ENCODE assay signal across 1 cellular context in the genomic region with DNA sequence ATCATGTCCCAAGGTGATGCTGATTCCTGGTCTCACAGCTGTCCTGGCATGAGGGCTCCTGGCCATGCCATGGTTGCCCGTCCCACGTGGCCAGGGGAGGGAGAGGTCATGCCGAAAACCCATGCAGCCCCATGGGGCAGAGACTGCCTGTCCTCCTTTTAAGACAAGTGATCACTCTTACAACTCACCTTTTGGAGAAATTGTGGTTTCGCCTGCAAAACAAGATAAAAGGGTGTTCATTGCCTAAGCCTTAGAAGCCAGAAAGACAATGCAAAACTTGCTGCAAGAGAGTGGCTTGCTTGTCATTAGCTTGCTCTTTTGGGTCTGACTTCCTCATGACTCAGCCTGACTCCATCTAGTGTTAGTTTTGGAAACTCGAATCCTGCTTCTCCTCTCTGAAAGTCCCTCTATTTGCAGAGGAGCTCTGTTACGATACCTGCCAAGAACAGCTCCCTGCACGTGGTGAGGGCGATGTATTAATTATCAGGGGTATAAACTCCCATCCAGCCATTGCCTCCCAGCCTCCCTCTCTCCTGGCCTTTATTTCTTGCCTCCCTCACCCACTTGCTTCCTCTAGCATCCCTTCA.
TF ChIP-seq lines count a peak whose summit lies in the region.

No MANE protein-coding gene starts in this region.

TF ChIP-seq in K562, 482 proteins besides CTCF, POLR2A, EP300 and RAD21 (continued from another document and continues in another):
- TF ChIP-seq, protein P1, sequence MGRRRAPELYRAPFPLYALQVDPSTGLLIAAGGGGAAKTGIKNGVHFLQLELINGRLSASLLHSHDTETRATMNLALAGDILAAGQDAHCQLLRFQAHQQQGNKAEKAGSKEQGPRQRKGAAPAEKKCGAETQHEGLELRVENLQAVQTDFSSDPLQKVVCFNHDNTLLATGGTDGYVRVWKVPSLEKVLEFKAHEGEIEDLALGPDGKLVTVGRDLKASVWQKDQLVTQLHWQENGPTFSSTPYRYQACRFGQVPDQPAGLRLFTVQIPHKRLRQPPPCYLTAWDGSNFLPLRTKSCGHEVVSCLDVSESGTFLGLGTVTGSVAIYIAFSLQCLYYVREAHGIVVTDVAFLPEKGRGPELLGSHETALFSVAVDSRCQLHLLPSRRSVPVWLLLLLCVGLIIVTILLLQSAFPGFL (CRISPR knock-in tag; IDR thresholded peaks at IDR 0.05): no peak
- TF ChIP-seq ZFX (CRISPR knock-in tag; IDR thresholded peaks at IDR 0.05) (no peak), ARHGAP35 (IDR thresholded peaks at IDR 0.05; ENCODE audit: partially characterized antibody) (no peak), MAFG (tag; conservative IDR thresholded peaks at IDR 0.05) (peak; percentile 57), ZNF766 (CRISPR knock-in tag; conservative IDR thresholded peaks at IDR 0.05) (0 out of 2 replicates have a peak, but pooled peaks have one; percentile 32), JUN (IDR thresholded peaks at IDR 0.05; ENCODE audit: borderline replicate concordance, low read depth, low read length) (peak; percentile 57; the same call in 1 of the 2 replicates), JUN (CRISPR knock-in tag; IDR thresholded peaks at IDR 0.05; ENCODE audit: borderline replicate concordance) (no peak), CHD2 (IDR thresholded peaks at IDR 0.05; ENCODE audit: low read depth, low read length) (0 out of 2 replicates have a peak, but pooled peaks have one; percentile 36), CREB1 (IDR thresholded peaks at IDR 0.05) (0 out of 2 replicates have a peak, but pooled peaks have one; percentile 26), CREB1 (CRISPR knock-in tag; IDR thresholded peaks at IDR 0.05) (peak; percentile 20; the same call in 1 of the 2 replicates), RBM34 (IDR thresholded peaks at IDR 0.05; ENCODE audit: borderline replicate concordance, insufficient read depth, low read length) (no peak), ERF (CRISPR knock-in tag; IDR thresholded peaks at IDR 0.05) (no peak), GABPB1 (CRISPR knock-in tag; IDR thresholded peaks at IDR 0.05) (peak; percentile 66; the same call in 1 of the 2 replicates), L3MBTL2 (IDR thresholded peaks at IDR 0.05) (peak; percentile 79), CBX3 (IDR thresholded peaks at IDR 0.05; ENCODE audit: borderline replicate concordance in 1 of 2, low read length in 2 of 2) (peak in 1 of 2 experiments; percentile 89; a peak in 2 of 3 replicates), PCBP1 (IDR thresholded peaks at IDR 0.05; ENCODE audit: low read depth, low read length, poor library complexity, severe bottlenecking) (no peak)
- TF ChIP-seq, protein P2, sequence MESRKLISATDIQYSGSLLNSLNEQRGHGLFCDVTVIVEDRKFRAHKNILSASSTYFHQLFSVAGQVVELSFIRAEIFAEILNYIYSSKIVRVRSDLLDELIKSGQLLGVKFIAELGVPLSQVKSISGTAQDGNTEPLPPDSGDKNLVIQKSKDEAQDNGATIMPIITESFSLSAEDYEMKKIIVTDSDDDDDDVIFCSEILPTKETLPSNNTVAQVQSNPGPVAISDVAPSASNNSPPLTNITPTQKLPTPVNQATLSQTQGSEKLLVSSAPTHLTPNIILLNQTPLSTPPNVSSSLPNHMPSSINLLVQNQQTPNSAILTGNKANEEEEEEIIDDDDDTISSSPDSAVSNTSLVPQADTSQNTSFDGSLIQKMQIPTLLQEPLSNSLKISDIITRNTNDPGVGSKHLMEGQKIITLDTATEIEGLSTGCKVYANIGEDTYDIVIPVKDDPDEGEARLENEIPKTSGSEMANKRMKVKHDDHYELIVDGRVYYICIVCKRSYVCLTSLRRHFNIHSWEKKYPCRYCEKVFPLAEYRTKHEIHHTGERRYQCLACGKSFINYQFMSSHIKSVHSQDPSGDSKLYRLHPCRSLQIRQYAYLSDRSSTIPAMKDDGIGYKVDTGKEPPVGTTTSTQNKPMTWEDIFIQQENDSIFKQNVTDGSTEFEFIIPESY (CRISPR knock-in tag; IDR thresholded peaks at IDR 0.05): no peak
- TF ChIP-seq, protein P3, sequence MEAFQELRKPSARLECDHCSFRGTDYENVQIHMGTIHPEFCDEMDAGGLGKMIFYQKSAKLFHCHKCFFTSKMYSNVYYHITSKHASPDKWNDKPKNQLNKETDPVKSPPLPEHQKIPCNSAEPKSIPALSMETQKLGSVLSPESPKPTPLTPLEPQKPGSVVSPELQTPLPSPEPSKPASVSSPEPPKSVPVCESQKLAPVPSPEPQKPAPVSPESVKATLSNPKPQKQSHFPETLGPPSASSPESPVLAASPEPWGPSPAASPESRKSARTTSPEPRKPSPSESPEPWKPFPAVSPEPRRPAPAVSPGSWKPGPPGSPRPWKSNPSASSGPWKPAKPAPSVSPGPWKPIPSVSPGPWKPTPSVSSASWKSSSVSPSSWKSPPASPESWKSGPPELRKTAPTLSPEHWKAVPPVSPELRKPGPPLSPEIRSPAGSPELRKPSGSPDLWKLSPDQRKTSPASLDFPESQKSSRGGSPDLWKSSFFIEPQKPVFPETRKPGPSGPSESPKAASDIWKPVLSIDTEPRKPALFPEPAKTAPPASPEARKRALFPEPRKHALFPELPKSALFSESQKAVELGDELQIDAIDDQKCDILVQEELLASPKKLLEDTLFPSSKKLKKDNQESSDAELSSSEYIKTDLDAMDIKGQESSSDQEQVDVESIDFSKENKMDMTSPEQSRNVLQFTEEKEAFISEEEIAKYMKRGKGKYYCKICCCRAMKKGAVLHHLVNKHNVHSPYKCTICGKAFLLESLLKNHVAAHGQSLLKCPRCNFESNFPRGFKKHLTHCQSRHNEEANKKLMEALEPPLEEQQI (IDR thresholded peaks at IDR 0.05): no peak
- TF ChIP-seq, protein P4, sequence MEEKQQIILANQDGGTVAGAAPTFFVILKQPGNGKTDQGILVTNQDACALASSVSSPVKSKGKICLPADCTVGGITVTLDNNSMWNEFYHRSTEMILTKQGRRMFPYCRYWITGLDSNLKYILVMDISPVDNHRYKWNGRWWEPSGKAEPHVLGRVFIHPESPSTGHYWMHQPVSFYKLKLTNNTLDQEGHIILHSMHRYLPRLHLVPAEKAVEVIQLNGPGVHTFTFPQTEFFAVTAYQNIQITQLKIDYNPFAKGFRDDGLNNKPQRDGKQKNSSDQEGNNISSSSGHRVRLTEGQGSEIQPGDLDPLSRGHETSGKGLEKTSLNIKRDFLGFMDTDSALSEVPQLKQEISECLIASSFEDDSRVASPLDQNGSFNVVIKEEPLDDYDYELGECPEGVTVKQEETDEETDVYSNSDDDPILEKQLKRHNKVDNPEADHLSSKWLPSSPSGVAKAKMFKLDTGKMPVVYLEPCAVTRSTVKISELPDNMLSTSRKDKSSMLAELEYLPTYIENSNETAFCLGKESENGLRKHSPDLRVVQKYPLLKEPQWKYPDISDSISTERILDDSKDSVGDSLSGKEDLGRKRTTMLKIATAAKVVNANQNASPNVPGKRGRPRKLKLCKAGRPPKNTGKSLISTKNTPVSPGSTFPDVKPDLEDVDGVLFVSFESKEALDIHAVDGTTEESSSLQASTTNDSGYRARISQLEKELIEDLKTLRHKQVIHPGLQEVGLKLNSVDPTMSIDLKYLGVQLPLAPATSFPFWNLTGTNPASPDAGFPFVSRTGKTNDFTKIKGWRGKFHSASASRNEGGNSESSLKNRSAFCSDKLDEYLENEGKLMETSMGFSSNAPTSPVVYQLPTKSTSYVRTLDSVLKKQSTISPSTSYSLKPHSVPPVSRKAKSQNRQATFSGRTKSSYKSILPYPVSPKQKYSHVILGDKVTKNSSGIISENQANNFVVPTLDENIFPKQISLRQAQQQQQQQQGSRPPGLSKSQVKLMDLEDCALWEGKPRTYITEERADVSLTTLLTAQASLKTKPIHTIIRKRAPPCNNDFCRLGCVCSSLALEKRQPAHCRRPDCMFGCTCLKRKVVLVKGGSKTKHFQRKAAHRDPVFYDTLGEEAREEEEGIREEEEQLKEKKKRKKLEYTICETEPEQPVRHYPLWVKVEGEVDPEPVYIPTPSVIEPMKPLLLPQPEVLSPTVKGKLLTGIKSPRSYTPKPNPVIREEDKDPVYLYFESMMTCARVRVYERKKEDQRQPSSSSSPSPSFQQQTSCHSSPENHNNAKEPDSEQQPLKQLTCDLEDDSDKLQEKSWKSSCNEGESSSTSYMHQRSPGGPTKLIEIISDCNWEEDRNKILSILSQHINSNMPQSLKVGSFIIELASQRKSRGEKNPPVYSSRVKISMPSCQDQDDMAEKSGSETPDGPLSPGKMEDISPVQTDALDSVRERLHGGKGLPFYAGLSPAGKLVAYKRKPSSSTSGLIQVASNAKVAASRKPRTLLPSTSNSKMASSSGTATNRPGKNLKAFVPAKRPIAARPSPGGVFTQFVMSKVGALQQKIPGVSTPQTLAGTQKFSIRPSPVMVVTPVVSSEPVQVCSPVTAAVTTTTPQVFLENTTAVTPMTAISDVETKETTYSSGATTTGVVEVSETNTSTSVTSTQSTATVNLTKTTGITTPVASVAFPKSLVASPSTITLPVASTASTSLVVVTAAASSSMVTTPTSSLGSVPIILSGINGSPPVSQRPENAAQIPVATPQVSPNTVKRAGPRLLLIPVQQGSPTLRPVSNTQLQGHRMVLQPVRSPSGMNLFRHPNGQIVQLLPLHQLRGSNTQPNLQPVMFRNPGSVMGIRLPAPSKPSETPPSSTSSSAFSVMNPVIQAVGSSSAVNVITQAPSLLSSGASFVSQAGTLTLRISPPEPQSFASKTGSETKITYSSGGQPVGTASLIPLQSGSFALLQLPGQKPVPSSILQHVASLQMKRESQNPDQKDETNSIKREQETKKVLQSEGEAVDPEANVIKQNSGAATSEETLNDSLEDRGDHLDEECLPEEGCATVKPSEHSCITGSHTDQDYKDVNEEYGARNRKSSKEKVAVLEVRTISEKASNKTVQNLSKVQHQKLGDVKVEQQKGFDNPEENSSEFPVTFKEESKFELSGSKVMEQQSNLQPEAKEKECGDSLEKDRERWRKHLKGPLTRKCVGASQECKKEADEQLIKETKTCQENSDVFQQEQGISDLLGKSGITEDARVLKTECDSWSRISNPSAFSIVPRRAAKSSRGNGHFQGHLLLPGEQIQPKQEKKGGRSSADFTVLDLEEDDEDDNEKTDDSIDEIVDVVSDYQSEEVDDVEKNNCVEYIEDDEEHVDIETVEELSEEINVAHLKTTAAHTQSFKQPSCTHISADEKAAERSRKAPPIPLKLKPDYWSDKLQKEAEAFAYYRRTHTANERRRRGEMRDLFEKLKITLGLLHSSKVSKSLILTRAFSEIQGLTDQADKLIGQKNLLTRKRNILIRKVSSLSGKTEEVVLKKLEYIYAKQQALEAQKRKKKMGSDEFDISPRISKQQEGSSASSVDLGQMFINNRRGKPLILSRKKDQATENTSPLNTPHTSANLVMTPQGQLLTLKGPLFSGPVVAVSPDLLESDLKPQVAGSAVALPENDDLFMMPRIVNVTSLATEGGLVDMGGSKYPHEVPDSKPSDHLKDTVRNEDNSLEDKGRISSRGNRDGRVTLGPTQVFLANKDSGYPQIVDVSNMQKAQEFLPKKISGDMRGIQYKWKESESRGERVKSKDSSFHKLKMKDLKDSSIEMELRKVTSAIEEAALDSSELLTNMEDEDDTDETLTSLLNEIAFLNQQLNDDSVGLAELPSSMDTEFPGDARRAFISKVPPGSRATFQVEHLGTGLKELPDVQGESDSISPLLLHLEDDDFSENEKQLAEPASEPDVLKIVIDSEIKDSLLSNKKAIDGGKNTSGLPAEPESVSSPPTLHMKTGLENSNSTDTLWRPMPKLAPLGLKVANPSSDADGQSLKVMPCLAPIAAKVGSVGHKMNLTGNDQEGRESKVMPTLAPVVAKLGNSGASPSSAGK (IDR thresholded peaks at IDR 0.05): peak; percentile 56
- TF ChIP-seq, protein P5, sequence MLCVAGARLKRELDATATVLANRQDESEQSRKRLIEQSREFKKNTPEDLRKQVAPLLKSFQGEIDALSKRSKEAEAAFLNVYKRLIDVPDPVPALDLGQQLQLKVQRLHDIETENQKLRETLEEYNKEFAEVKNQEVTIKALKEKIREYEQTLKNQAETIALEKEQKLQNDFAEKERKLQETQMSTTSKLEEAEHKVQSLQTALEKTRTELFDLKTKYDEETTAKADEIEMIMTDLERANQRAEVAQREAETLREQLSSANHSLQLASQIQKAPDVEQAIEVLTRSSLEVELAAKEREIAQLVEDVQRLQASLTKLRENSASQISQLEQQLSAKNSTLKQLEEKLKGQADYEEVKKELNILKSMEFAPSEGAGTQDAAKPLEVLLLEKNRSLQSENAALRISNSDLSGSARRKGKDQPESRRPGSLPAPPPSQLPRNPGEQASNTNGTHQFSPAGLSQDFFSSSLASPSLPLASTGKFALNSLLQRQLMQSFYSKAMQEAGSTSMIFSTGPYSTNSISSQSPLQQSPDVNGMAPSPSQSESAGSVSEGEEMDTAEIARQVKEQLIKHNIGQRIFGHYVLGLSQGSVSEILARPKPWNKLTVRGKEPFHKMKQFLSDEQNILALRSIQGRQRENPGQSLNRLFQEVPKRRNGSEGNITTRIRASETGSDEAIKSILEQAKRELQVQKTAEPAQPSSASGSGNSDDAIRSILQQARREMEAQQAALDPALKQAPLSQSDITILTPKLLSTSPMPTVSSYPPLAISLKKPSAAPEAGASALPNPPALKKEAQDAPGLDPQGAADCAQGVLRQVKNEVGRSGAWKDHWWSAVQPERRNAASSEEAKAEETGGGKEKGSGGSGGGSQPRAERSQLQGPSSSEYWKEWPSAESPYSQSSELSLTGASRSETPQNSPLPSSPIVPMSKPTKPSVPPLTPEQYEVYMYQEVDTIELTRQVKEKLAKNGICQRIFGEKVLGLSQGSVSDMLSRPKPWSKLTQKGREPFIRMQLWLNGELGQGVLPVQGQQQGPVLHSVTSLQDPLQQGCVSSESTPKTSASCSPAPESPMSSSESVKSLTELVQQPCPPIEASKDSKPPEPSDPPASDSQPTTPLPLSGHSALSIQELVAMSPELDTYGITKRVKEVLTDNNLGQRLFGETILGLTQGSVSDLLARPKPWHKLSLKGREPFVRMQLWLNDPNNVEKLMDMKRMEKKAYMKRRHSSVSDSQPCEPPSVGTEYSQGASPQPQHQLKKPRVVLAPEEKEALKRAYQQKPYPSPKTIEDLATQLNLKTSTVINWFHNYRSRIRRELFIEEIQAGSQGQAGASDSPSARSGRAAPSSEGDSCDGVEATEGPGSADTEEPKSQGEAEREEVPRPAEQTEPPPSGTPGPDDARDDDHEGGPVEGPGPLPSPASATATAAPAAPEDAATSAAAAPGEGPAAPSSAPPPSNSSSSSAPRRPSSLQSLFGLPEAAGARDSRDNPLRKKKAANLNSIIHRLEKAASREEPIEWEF (CRISPR knock-in tag; IDR thresholded peaks at IDR 0.05): no peak
- TF ChIP-seq, protein P6, sequence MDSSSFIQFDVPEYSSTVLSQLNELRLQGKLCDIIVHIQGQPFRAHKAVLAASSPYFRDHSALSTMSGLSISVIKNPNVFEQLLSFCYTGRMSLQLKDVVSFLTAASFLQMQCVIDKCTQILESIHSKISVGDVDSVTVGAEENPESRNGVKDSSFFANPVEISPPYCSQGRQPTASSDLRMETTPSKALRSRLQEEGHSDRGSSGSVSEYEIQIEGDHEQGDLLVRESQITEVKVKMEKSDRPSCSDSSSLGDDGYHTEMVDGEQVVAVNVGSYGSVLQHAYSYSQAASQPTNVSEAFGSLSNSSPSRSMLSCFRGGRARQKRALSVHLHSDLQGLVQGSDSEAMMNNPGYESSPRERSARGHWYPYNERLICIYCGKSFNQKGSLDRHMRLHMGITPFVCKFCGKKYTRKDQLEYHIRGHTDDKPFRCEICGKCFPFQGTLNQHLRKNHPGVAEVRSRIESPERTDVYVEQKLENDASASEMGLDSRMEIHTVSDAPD (CRISPR knock-in tag; IDR thresholded peaks at IDR 0.05): no peak
